Comparison of ENCODE assay signal across 17 cellular contexts in the genomic region with DNA sequence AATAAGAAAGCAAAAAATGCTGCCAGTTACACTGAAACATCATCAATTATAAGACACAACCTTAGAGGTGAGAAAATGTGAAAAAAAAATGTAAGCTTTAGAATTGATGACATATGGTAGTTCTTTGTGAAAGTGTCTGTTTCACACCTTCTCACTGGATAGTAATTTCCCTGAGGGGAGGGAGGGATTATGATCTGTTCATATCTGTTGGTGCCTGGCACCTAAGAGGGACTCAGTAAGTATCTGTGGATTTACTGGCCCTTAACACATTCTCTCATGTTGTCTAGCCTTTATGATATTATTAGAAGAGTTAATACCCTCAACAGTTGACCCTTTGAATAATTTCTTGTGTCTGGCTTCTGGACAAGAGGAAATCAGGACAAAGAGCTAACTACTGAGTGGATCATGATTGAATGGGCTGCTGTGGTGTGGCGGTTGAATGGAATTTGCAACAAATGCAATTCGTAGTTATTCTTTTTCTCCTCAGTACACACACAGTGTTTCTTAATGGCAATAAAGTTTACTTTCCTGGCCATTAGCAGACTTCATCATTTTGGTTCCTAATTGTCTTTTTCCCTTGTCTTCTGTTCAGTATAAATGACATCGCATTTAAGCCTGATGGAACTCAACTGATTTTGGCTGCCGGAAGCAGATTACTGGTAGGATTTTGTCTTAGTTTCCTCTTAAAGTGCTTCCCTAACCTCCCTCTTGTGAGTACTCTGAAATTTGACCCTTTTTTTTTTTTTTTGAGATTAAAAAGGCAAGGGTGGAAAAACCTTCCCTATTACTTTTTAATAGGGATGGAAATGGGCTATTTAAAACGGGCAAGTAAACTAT. TPM values are rescaled to one million over a fixed set of nuclear protein-coding genes. Genes with fewer than 3 reads are reported as not detected.
DNase-seq lines count a peak whose midpoint lies in the region; ATAC-seq, FAIRE-seq and TF ChIP-seq lines count a peak whose summit lies in the region.
"Had no signal": no experiment of that assay in that cellular context is flagged by ENCODE, and none has a peak within 500 bp of the region (broad histone marks: within the 10 kb centered on the region; RNA-seq: fewer than 3 reads in every experiment).

No MANE protein-coding gene starts in this region.

- intact Hi-C loops in pancreas (cut with DNase I) (no loop called here), left lung (cut with DNase I) (no loop called here)

- no peak overlapping the region for H3K18ac ChIP-seq in H1 (ENCODE audit: extremely low read depth, low read length)

- H3K4me2 ChIP-seq in H1 (ENCODE audit: insufficient read depth in 1 of 2, low read depth in 2 of 2, low read length in 2 of 2): peak overlapping the region in 1 of 2 experiments; percentile 4; a peak in 1 of 4 replicates

- H2BK5ac ChIP-seq in H1 (ENCODE audit: low read depth, low read length): no peak overlapping the region

- H3K27ac ChIP-seq in H1 (ENCODE audit: low read depth, low read length) (no peak overlapping the region), pancreas (peak overlapping the region in 3 of 4 donors; percentile 16 to 84 (median 73)), left lung (peak overlapping the region in 1 of 2 donors; percentile 1)
- H3K27ac ChIP-seq: HL-60 had no signal

- TF ChIP-seq RAD21 in H1 (IDR thresholded peaks at IDR 0.05 in 1 of 2, conservative IDR thresholded peaks at IDR 0.05 in 1 of 2; ENCODE audit: low read depth in 2 of 2, low read length in 2 of 2): no peak

- no peak for TF ChIP-seq POLR2A in H1 (IDR thresholded peaks at IDR 0.05; ENCODE audit: control extremely low read depth in 1 of 2, low read depth in 2 of 2, low read length in 2 of 2)

- no peak overlapping the region for H4K91ac ChIP-seq in H1 (replicated peaks; ENCODE audit: insufficient read length, low read length)

- WGBS in H1 (ENCODE audit: extremely low coverage in 1 of 2, insufficient coverage in 1 of 2, insufficient read length in 1 of 2, insufficient replicate concordance in 2 of 2, low coverage in 1 of 2, low lambda C conversion rate in 2 of 2, missing lambda C conversion rate in 1 of 2), 2 experiments: 82% methylated on average over 5 of the region's 5 CpGs; no CpG with 5 or more reads in 1 of the 2 experiments
- WGBS in pancreas, 2 donors: 55 to 56% methylated on average over 5 of the region's 5 CpGs

- no peak overlapping the region for H4K8ac ChIP-seq in H1 (ENCODE audit: extremely low read depth, insufficient read depth, low read length)

- DNase-seq in OCI-M2 (lab: John Stamatoyannopoulos, UW; ENCODE audit: unreplicated experiment) (peak; percentile 17), H1 (ENCODE audit: low read depth in 1 of 2, low spot score in 2 of 2) (no peak), pancreas (no peak), foreskin fibroblast (no peak), SW 1271 (lab: John Stamatoyannopoulos, UW) (no peak), left lung (no peak)
- DNase-seq: activated CD4-positive, alpha-beta T cell treated with anti-CD3 and anti-CD28 coated beads for 4 hours; activated T-cell treated with anti-CD3 and anti-CD28 coated beads, Interleukin-2, amount 50 U/mL, for 48 hours; anterior cingulate cortex; C1 segment of cervical spinal cord; left colon; NCI-H2081 treated with DMSO at 0.1 percent for 48 hours; NK-92 treated with Interleukin-12 subunit alpha and Interleukin-12 subunit beta, amount 100 ng/mL, for 24 hours; occipital lobe; thyroid gland had no signal

- POLR2A ChIA-PET in H1 (lab: Charles Lee; ENCODE audit: partially characterized antibody): interaction anchor here (1.3 to 2.4 kb wide), 4 partner anchors 10 to 36 kb away, joined by 3 to 11 read pairs (median 5); a partner anchor contains a TSS

- H3K9ac ChIP-seq in H1 (replicated peaks in 1 of 4; ENCODE audit: extremely low read depth in 1 of 4, low read depth in 3 of 4, low read length in 3 of 4): no peak overlapping the region

- H3K4me1 ChIP-seq in H1 (replicated peaks in 1 of 4; ENCODE audit: control insufficient read depth in 3 of 4, insufficient read depth in 4 of 4, low read length in 3 of 4) (peaks cover 2 to 22% (median 7%) of the 10 kb centered on the region in 4 experiments; a peak in 5 of 7 replicates), pancreas (peaks cover 32 to 47% (median 43%) of the 10 kb centered on the region in 3 donors), left lung (peaks cover 0 to 16% of the 10 kb centered on the region in 2 donors)

- no peaks in the 10 kb centered on the region for H4K20me1 ChIP-seq in H1 (replicated peaks in 1 of 2; ENCODE audit: control insufficient read depth in 1 of 2, insufficient read depth in 2 of 2, low read length in 2 of 2)

- H2AFZ ChIP-seq in H1 (ENCODE audit: low read length): no peak overlapping the region

- H2BK12ac ChIP-seq in H1 (ENCODE audit: low read depth, low read length): no peak overlapping the region

- peak overlapping the region; percentile 75 for H2BK120ac ChIP-seq in H1 (replicated peaks; ENCODE audit: low read depth, low read length)

- TF ChIP-seq EP300 in H1 (IDR thresholded peaks at IDR 0.05; ENCODE audit: borderline replicate concordance in 1 of 2, low read depth in 2 of 2, low read length in 2 of 2): no peak

- no peak overlapping the region for H3K56ac ChIP-seq in H1 (replicated peaks; ENCODE audit: insufficient read length, low read depth, low read length)

- H3K14ac ChIP-seq in H1 (ENCODE audit: insufficient read length): no peak overlapping the region

- H2AK5ac ChIP-seq in H1 (ENCODE audit: low read depth, low read length): no peak overlapping the region

- no peak overlapping the region for H3K4ac ChIP-seq in H1 (replicated peaks; ENCODE audit: insufficient read length, low read depth, low read length)

- H2BK15ac ChIP-seq in H1 (ENCODE audit: low read length): no peak overlapping the region

- no peaks in the 10 kb centered on the region for H3K27me3 ChIP-seq in H1 (replicated peaks in 1 of 4; ENCODE audit: control insufficient read depth in 3 of 4, extremely low read depth in 1 of 4, insufficient read depth in 3 of 4, low read length in 3 of 4)
- no peaks in the 10 kb centered on the region for H3K27me3 ChIP-seq in pancreas
- no peaks in the 10 kb centered on the region for H3K27me3 ChIP-seq in left lung
- H3K27me3 ChIP-seq: thyroid gland had no signal

- ATAC-seq in pancreas (no peak), left lung (no peak)
- ATAC-seq: left colon had no signal

- no peaks in the 10 kb centered on the region for H3K79me2 ChIP-seq in H1 (ENCODE audit: control insufficient read depth in 1 of 2, insufficient read depth in 2 of 2, low read length in 2 of 2)

- H3K23me2 ChIP-seq in H1 (ENCODE audit: low read depth, low read length): no peaks in the 10 kb centered on the region

- H3K23ac ChIP-seq in H1 (ENCODE audit: insufficient read length): no peak overlapping the region

- H3K4me3 ChIP-seq in H1 (ENCODE audit: extremely low read depth in 1 of 4, insufficient read depth in 2 of 4, low read depth in 3 of 4, low read length in 4 of 4): no peak overlapping the region
- no peak overlapping the region for H3K4me3 ChIP-seq in pancreas
- no peak overlapping the region for H3K4me3 ChIP-seq in foreskin fibroblast (ENCODE audit: low read depth in 1 of 2, low read length in 2 of 2)
- no peak overlapping the region for H3K4me3 ChIP-seq in left lung
- H3K4me3 ChIP-seq: thyroid gland had no signal

- peak overlapping the region; percentile 70 for H4K5ac ChIP-seq in H1 (ENCODE audit: insufficient read length, low read depth, low read length)

- TF ChIP-seq CTCF in H1 (IDR thresholded peaks at IDR 0.05; ENCODE audit: control extremely low read depth in 1 of 3, insufficient read depth in 1 of 3, low read depth in 1 of 3, low read length in 3 of 3): no peak
- TF ChIP-seq CTCF in pancreas (IDR thresholded peaks at IDR 0.05): no peak
- no peak for TF ChIP-seq CTCF in foreskin fibroblast (IDR thresholded peaks at IDR 0.05; ENCODE audit: low read depth, low read length)
- no peak for TF ChIP-seq CTCF in left lung (IDR thresholded peaks at IDR 0.05)

- H3K9me3 ChIP-seq in H1 (ENCODE audit: insufficient read depth in 2 of 2, low read depth in 1 of 2, low read length in 1 of 2): no peaks in the 10 kb centered on the region
- H3K9me3 ChIP-seq in pancreas: no peaks in the 10 kb centered on the region
- H3K9me3 ChIP-seq in left lung: no peaks in the 10 kb centered on the region
- H3K9me3 ChIP-seq: thyroid gland had no signal

- CTCF ChIA-PET in H1 (lab: Charles Lee; ENCODE audit: partially characterized antibody): interaction anchor here (0.9 to 2.2 kb wide), 5 partner anchors 9 to 41 kb away, joined by 3 to 6 read pairs (median 3); a partner anchor contains a TSS

- FAIRE-seq in H1 (lab: Jason Lieb, UNC) (no peak), pancreas (lab: Jason Lieb, UNC) (no peak)

- H3K36me3 ChIP-seq in H1 (ENCODE audit: control insufficient read depth in 2 of 4, insufficient read depth in 4 of 4, low read length in 3 of 4): peaks cover 0 to 9% (median 3%) of the 10 kb centered on the region in 4 experiments; a peak in 6 of 8 replicates
- H3K36me3 ChIP-seq in pancreas: no peaks in the 10 kb centered on the region
- peaks cover 0 to 23% of the 10 kb centered on the region in 2 donors for H3K36me3 ChIP-seq in left lung
- H3K36me3 ChIP-seq: thyroid gland had no signal

- H3K79me1 ChIP-seq in H1 (ENCODE audit: low read depth, low read length): no peaks in the 10 kb centered on the region

- no peak overlapping the region for H2BK20ac ChIP-seq in H1 (ENCODE audit: low read length)

RNA-seq across cellular contexts. Expression of a gene that starts 9.5 kb away (rescaled TPM):
- 23.7 and 26.2 TPM in 2 replicates for total RNA-seq in H1 (2021; fragmentation: NEBNext Ultra II Directional; extraction: Animal tissue kit (Norgen Biotek cat#: 25700))
- 25.1 and 37.8 TPM in 2 replicates for polyA plus RNA-seq in H1 (2011; rRNA removed)
- polyA plus RNA-seq in H1 (2011; cell fraction: cytosol; rRNA removed): 25.4 TPM
- 83.2 TPM for polyA plus RNA-seq in H1 (2011; cell fraction: nucleus; rRNA removed)
- polyA plus RNA-seq in H1 (2012, experiment 1 of 2): 24.7 to 27.3 TPM (median 26.7 TPM) in 4 replicates
- 11.7 TPM for polyA plus RNA-seq in H1 (2012, experiment 2 of 2)
- polyA plus RNA-seq in H1 (2013, experiment 1 of 2): 10.8 TPM
- polyA plus RNA-seq in H1 (2013, experiment 2 of 2): 10.7 TPM
- polyA minus RNA-seq in H1 (2011; rRNA and poly(A)+ RNA removed): 51.7 and 59.2 TPM in 2 replicates
- polyA minus RNA-seq in H1 (2011; cell fraction: cytosol; rRNA and poly(A)+ RNA removed): 27.2 TPM
- 50.2 TPM for polyA minus RNA-seq in H1 (2011; cell fraction: nucleus; rRNA and poly(A)+ RNA removed)
- total RNA-seq in pancreas: 10 to 100 TPM; 15.3 to 25.6 (median 20.9) TPM
- 10 to 100 TPM; 19.8 to 37.1 TPM for polyA plus RNA-seq in pancreas
- total RNA-seq in left lung: 10 to 100 TPM; 21.2 to 35.4 TPM

RNA-seq across cellular contexts. Expression of a gene that starts 9.7 kb away (rescaled TPM):
- 33.4 and 35.8 TPM in 2 replicates for total RNA-seq in H1 (2021; fragmentation: NEBNext Ultra II Directional; extraction: Animal tissue kit (Norgen Biotek cat#: 25700))
- polyA plus RNA-seq in H1 (2011; rRNA removed) (11.1 and 11.2 TPM in 2 replicates), pancreas (10 to 100 TPM in 1 of 2 donors, 1 to 10 TPM in 1; 8.4 to 16.0 TPM)
- polyA plus RNA-seq in H1 (2011; cell fraction: cytosol; rRNA removed): 21.5 TPM
- polyA plus RNA-seq in H1 (2011; cell fraction: nucleus; rRNA removed): 17.8 TPM
- polyA plus RNA-seq in H1 (2012, experiment 1 of 2): 20.2 to 32.6 TPM (median 22.2 TPM) in 4 replicates
- 2.5 TPM for polyA plus RNA-seq in H1 (2012, experiment 2 of 2)
- polyA plus RNA-seq in H1 (2013, experiment 1 of 2): 38.1 TPM
- polyA plus RNA-seq in H1 (2013, experiment 2 of 2): 37.6 TPM
- 19.3 and 20.7 TPM in 2 replicates for polyA minus RNA-seq in H1 (2011; rRNA and poly(A)+ RNA removed)
- polyA minus RNA-seq in H1 (2011; cell fraction: cytosol; rRNA and poly(A)+ RNA removed): 17.2 TPM
- 46.7 TPM for polyA minus RNA-seq in H1 (2011; cell fraction: nucleus; rRNA and poly(A)+ RNA removed)
- total RNA-seq in pancreas (10 to 100 TPM; 11.8 to 19.7 (median 15.0) TPM), left lung (10 to 100 TPM; 29.9 to 47.9 TPM)

RNA-seq across cellular contexts. Expression of a gene that starts 21.1 kb away (rescaled TPM):
- total RNA-seq in H1 (2021; fragmentation: NEBNext Ultra II Directional; extraction: Animal tissue kit (Norgen Biotek cat#: 25700)): 0.75 and 0.99 TPM in 2 replicates
- polyA plus RNA-seq in H1 (2011; rRNA removed) (0.60 and 0.71 TPM in 2 replicates), pancreas (1 to 10 TPM; 1.7 to 2.0 TPM)
- polyA plus RNA-seq in H1 (2011; cell fraction: cytosol; rRNA removed): 0.54 TPM
- 2.1 TPM for polyA plus RNA-seq in H1 (2011; cell fraction: nucleus; rRNA removed)
- polyA plus RNA-seq in H1 (2012, experiment 1 of 2): 0.88 to 1.4 TPM (median 1.2 TPM) in 4 replicates
- polyA plus RNA-seq in H1 (2012, experiment 2 of 2): 0.38 TPM
- polyA plus RNA-seq in H1 (2013, experiment 1 of 2): 0.51 TPM
- polyA plus RNA-seq in H1 (2013, experiment 2 of 2): 0.33 TPM
- 0.37 and 1.3 TPM in 2 replicates for polyA minus RNA-seq in H1 (2011; rRNA and poly(A)+ RNA removed)
- polyA minus RNA-seq in H1 (2011; cell fraction: cytosol; rRNA and poly(A)+ RNA removed): not detected
- 0.70 TPM for polyA minus RNA-seq in H1 (2011; cell fraction: nucleus; rRNA and poly(A)+ RNA removed)
- total RNA-seq in pancreas (under 1 TPM; 0.43 to 0.95 (median 0.79) TPM), left lung (1 to 10 TPM in 1 of 2 donors, under 1 TPM in 1; 0.47 to 3.5 TPM)
- total RNA-seq: MCF 10A had no signal
